ENCODE assay signal across 7 cellular contexts in the genomic region with DNA sequence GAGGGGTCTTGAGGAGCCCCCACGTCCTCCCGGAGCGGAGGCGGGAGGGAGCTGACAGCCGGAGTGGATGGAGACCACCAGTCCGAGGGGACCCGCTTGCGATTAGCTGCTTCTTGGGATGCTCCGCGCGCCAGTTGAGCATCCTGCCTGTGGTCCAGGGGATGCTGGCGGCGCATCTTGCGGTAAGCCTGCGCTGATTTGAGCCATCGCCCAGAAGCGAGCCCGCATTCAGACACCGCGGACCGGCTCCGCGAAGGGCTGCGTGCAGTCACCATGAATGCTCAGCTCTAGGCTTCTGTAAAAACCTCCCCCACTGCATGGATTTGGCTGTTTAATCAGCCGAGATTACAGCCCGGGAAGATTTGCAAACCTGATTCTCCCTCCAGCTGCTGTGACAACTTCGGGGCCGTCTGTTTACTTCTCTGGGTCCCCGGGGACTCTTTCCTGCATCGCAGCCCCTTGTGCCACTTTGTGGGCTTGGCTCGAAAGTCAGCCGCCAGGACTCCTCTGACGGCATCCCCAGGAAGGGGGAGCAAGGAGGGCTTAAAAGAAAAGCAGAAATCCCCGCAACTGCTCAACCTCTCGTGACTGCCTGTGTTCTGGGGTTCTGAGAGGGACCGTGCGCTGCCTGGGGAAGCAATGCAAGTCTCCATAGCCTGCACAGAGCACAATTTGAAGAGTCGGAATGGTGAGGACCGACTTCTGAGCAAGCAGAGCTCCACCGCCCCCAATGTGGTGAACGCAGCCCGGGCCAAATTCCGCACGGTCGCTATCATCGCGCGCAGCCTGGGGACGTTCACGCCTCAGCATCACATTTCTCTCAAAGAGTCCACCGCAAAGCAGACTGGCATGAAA.
A peak's percentile ranks its signal among the peaks of the same experiment; 100 is the strongest.
DNase-seq lines count a peak whose midpoint lies in the region; ATAC-seq, FAIRE-seq and TF ChIP-seq lines count a peak whose summit lies in the region.

No MANE protein-coding gene starts in this region.

- no peaks in the 10 kb centered on the region for H4K20me1 ChIP-seq in PC-3 (ENCODE audit: low read length)
- no peaks in the 10 kb centered on the region for H4K20me1 ChIP-seq in endothelial cell of umbilical vein (replicated peaks; ENCODE audit: control insufficient read depth, extremely low read depth, insufficient read depth, low read length)

- H2AFZ ChIP-seq in PC-3 (ENCODE audit: low read length): no peak overlapping the region
- peak overlapping the region; percentile 65 for H2AFZ ChIP-seq in endothelial cell of umbilical vein (ENCODE audit: low read depth, low read length)

- FAIRE-seq in endothelial cell of umbilical vein (lab: Jason Lieb, UNC): peak; percentile 47

- H3K27ac ChIP-seq in PC-3 (ENCODE audit: low read length): no peak overlapping the region
- no peak overlapping the region for H3K27ac ChIP-seq in endothelial cell of umbilical vein (ENCODE audit: insufficient read depth, low read depth, low read length)

- POLR2A ChIA-PET in PC-3 (lab: Charles Lee; ENCODE audit: unreplicated experiment) (no interaction called here), endothelial cell of umbilical vein (lab: Charles Lee) (no interaction called here)

- peaks cover 18% of the 10 kb centered on the region for H3K4me1 Mint-ChIP-seq in nephron progenitor cell

- no peaks in the 10 kb centered on the region for H3K36me3 Mint-ChIP-seq in nephron progenitor cell (ENCODE audit: low read depth)

- no peak for TF ChIP-seq POLR2A in endothelial cell of umbilical vein (IDR thresholded peaks at IDR 0.05; ENCODE audit: low read depth, low read length)

- no peaks in the 10 kb centered on the region for H3K4me1 ChIP-seq in PC-3 (ENCODE audit: insufficient read depth, low read length)
- H3K4me1 ChIP-seq in endothelial cell of umbilical vein (ENCODE audit: control insufficient read depth, extremely low read depth, insufficient read depth, low read length): peaks cover 6% of the 10 kb centered on the region

- H3F3A ChIP-seq in PC-3 (ENCODE audit: low read length, unreplicated experiment): no peaks in the 10 kb centered on the region

- intact Hi-C loops in PC-3 (cut with micrococcal nuclease): no loop called here
- intact Hi-C loops in endothelial cell of umbilical vein (cut with micrococcal nuclease): loop anchor here (5.0 kb wide), 1 partner anchor 109 kb away; no protein-coding TSS in a partner anchor

- H3K4me3 ChIP-seq in PC-3 (ENCODE audit: low read length) (no peak overlapping the region), endothelial cell of umbilical vein (replicated peaks in 1 of 3; ENCODE audit: insufficient read depth in 1 of 3, low read depth in 1 of 3, low read length in 3 of 3) (peak overlapping the region; percentile 12 to 21 (median 14))

- peaks cover 79% of the 10 kb centered on the region for H3K27me3 Mint-ChIP-seq in nephron progenitor cell (ENCODE audit: low read depth, poor library complexity)

- CTCF ChIA-PET in PC-3 (lab: Charles Lee): no interaction called here
- CTCF ChIA-PET in endothelial cell of umbilical vein (lab: Charles Lee): interaction anchor here (1.1 to 3.1 kb wide), 9 partner anchors 13 to 158 kb away, joined by 3 to 11 read pairs (median 4); no protein-coding TSS in a partner anchor

- BruUV-seq in PC-3 (replicated peaks; lab: Mats Ljungman, UMichigan): no TSS peak
- no TSS peak for BruUV-seq in endothelial cell of umbilical vein (replicated peaks; lab: Mats Ljungman, UMichigan)

- no peak for DNase-seq in PC-3
- no peak for DNase-seq in endothelial cell of umbilical vein (ENCODE audit: low read depth, low spot score)
- DNase-seq in nephron progenitor cell: peak; percentile 37
- no peak for DNase-seq in NCI-H2029 treated with DMSO at 0.1 percent for 48 hours (lab: John Stamatoyannopoulos, UW)
- DNase-seq in activated CD4-positive, CD25-positive, alpha-beta regulatory T cell treated with anti-CD3 and anti-CD28 coated beads, Interleukin-2, amount 50 U/mL, for 72 hours: no peak

- peak overlapping the region; percentile 75 for H3K4me3 Mint-ChIP-seq in nephron progenitor cell

- H3K36me3 ChIP-seq in PC-3 (ENCODE audit: low read depth, low read length) (no peaks in the 10 kb centered on the region), endothelial cell of umbilical vein (ENCODE audit: control insufficient read depth in 2 of 2, extremely low read depth in 1 of 2, insufficient read depth in 2 of 2, low read length in 2 of 2) (no peaks in the 10 kb centered on the region)

- H3K9ac ChIP-seq in PC-3 (ENCODE audit: low read length): no peak overlapping the region
- no peak overlapping the region for H3K9ac ChIP-seq in endothelial cell of umbilical vein (replicated peaks; ENCODE audit: extremely low read depth, insufficient read depth, low read length)

- H3K79me2 ChIP-seq in PC-3 (ENCODE audit: low read length) (no peaks in the 10 kb centered on the region), endothelial cell of umbilical vein (ENCODE audit: control insufficient read depth, insufficient read depth, low read length) (no peaks in the 10 kb centered on the region)

- ATAC-seq in GM21576 (IDR thresholded peaks at IDR 0.05; ENCODE audit: unreplicated experiment) (peak; percentile 46), PC-3 (no peak; the same call in 1 of the 2 replicates), GM19395 (IDR thresholded peaks at IDR 0.05; ENCODE audit: unreplicated experiment) (no peak)

- dilution Hi-C loops in endothelial cell of umbilical vein (cut with MboI; ENCODE audit: extremely low pct_ligation_motif_present, low sequenced_read_pairs): no loop called here

- no peaks in the 10 kb centered on the region for H3K9me1 ChIP-seq in endothelial cell of umbilical vein (replicated peaks; ENCODE audit: control insufficient read depth, extremely low read depth, insufficient read depth, low read length)

- H3K27me3 ChIP-seq in PC-3 (ENCODE audit: low read length) (peaks cover 77% of the 10 kb centered on the region), endothelial cell of umbilical vein (ENCODE audit: control insufficient read depth in 2 of 2, insufficient read depth in 2 of 2, low read length in 2 of 2) (peaks cover 8 to 16% of the 10 kb centered on the region in 2 experiments)

- no peaks in the 10 kb centered on the region for H3K9me3 Mint-ChIP-seq in nephron progenitor cell

- H3K4me2 ChIP-seq in PC-3 (ENCODE audit: low read length) (peak overlapping the region; percentile 24; the same call in 1 of the 2 replicates), endothelial cell of umbilical vein (ENCODE audit: insufficient read depth, low read length) (peak overlapping the region; percentile 73)

- TF ChIP-seq CTCF in PC-3 (conservative IDR thresholded peaks at IDR 0.05; ENCODE audit: low read depth, low read length) (no peak), endothelial cell of umbilical vein (IDR thresholded peaks at IDR 0.05; ENCODE audit: extremely low read depth in 1 of 2, insufficient read depth in 1 of 2, low read depth in 1 of 2, low read length in 2 of 2) (no peak), nephron progenitor cell (IDR thresholded peaks at IDR 0.05) (no peak)

- H3K9me2 ChIP-seq in PC-3 (replicated peaks; ENCODE audit: low read length): no peaks in the 10 kb centered on the region

- H3K9me3 ChIP-seq in PC-3 (ENCODE audit: low read length) (no peaks in the 10 kb centered on the region), endothelial cell of umbilical vein (replicated peaks; ENCODE audit: control insufficient read depth, insufficient read depth, low read length) (no peaks in the 10 kb centered on the region)

- no peak overlapping the region for H3K27ac Mint-ChIP-seq in nephron progenitor cell

TF ChIP-seq in endothelial cell of umbilical vein, 7 proteins besides CTCF, POLR2A, EP300 and RAD21:
- TF ChIP-seq EZH2 (IDR thresholded peaks at IDR 0.05; ENCODE audit: borderline replicate concordance, low read depth, low read length, severe bottlenecking) (peak; percentile 73), GATA2 (IDR thresholded peaks at IDR 0.05; ENCODE audit: insufficient read depth, insufficient read length, low read depth, low read length) (no peak), FOS (IDR thresholded peaks at IDR 0.05; ENCODE audit: borderline replicate concordance, insufficient read depth, low read length) (no peak), POLR2AphosphoS5 (IDR thresholded peaks at IDR 0.05; ENCODE audit: insufficient read depth, low read depth, low read length) (no peak), MYC (IDR thresholded peaks at IDR 0.05; ENCODE audit: low read depth, low read length) (no peak)
- TF ChIP-seq, protein P1, sequence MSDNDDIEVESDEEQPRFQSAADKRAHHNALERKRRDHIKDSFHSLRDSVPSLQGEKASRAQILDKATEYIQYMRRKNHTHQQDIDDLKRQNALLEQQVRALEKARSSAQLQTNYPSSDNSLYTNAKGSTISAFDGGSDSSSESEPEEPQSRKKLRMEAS (IDR thresholded peaks at IDR 0.05; ENCODE audit: insufficient read depth, insufficient read length): no peak
